In genomic region chrX:74179499-74179898, GRCh38 we compare ENCODE assay signal across 3 cellular contexts.
TF ChIP-seq lines count a peak whose summit lies in the region.

No MANE protein-coding gene starts in this region.

TF ChIP-seq in A549, 52 proteins besides CTCF, POLR2A, EP300 and RAD21:
- no peak for TF ChIP-seq HMGXB4 (CRISPR knock-in tag; IDR thresholded peaks at IDR 0.05; ENCODE audit: borderline replicate concordance)
- no peak for TF ChIP-seq RARB (CRISPR knock-in tag; IDR thresholded peaks at IDR 0.05)
- TF ChIP-seq, protein P1, sequence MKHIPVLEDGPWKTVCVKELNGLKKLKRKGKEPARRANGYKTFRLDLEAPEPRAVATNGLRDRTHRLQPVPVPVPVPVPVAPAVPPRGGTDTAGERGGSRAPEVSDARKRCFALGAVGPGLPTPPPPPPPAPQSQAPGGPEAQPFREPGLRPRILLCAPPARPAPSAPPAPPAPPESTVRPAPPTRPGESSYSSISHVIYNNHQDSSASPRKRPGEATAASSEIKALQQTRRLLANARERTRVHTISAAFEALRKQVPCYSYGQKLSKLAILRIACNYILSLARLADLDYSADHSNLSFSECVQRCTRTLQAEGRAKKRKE (CRISPR knock-in tag; IDR thresholded peaks at IDR 0.05; ENCODE audit: low read depth) = no peak
TF ChIP-seq in A549: peak in this region for 0.

TF ChIP-seq in IMR-90, 13 proteins besides CTCF, POLR2A, EP300 and RAD21 (continued from another document):
- TF ChIP-seq FOS (IDR thresholded peaks at IDR 0.05; ENCODE audit: low read depth, low read length) = no peak
- TF ChIP-seq USF2 (IDR thresholded peaks at IDR 0.05; ENCODE audit: low read depth, low read length) = no peak
- TF ChIP-seq BHLHE40 (IDR thresholded peaks at IDR 0.05; ENCODE audit: low read depth, low read length) = no peak
- no peak for TF ChIP-seq ELK1 (IDR thresholded peaks at IDR 0.05; ENCODE audit: borderline replicate concordance, low read depth, low read length)
- TF ChIP-seq RFX5 (IDR thresholded peaks at IDR 0.05; ENCODE audit: low read depth, low read length) = no peak
- no peak for TF ChIP-seq CEBPB (IDR thresholded peaks at IDR 0.05; ENCODE audit: low read depth, low read length)

TF ChIP-seq in WTC11, 78 proteins besides CTCF, POLR2A, EP300 and RAD21:
- TF ChIP-seq, protein P2, sequence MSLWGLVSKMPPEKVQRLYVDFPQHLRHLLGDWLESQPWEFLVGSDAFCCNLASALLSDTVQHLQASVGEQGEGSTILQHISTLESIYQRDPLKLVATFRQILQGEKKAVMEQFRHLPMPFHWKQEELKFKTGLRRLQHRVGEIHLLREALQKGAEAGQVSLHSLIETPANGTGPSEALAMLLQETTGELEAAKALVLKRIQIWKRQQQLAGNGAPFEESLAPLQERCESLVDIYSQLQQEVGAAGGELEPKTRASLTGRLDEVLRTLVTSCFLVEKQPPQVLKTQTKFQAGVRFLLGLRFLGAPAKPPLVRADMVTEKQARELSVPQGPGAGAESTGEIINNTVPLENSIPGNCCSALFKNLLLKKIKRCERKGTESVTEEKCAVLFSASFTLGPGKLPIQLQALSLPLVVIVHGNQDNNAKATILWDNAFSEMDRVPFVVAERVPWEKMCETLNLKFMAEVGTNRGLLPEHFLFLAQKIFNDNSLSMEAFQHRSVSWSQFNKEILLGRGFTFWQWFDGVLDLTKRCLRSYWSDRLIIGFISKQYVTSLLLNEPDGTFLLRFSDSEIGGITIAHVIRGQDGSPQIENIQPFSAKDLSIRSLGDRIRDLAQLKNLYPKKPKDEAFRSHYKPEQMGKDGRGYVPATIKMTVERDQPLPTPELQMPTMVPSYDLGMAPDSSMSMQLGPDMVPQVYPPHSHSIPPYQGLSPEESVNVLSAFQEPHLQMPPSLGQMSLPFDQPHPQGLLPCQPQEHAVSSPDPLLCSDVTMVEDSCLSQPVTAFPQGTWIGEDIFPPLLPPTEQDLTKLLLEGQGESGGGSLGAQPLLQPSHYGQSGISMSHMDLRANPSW (CRISPR knock-in tag; conservative IDR thresholded peaks at IDR 0.05; ENCODE audit: low read depth) = no peak
- TF ChIP-seq, protein P3, sequence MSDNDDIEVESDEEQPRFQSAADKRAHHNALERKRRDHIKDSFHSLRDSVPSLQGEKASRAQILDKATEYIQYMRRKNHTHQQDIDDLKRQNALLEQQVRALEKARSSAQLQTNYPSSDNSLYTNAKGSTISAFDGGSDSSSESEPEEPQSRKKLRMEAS (CRISPR knock-in tag; IDR thresholded peaks at IDR 0.05) = no peak
- TF ChIP-seq MYBL2 (CRISPR knock-in tag; IDR thresholded peaks at IDR 0.05) = no peak
- no peak for TF ChIP-seq PRRX2 (CRISPR knock-in tag; IDR thresholded peaks at IDR 0.05)
- TF ChIP-seq, protein P4, sequence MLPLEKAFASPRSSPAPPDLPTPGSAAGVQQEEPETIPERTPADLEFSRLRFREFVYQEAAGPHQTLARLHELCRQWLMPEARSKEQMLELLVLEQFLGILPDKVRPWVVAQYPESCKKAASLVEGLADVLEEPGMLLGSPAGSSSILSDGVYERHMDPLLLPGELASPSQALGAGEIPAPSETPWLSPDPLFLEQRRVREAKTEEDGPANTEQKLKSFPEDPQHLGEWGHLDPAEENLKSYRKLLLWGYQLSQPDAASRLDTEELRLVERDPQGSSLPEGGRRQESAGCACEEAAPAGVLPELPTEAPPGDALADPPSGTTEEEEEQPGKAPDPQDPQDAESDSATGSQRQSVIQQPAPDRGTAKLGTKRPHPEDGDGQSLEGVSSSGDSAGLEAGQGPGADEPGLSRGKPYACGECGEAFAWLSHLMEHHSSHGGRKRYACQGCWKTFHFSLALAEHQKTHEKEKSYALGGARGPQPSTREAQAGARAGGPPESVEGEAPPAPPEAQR (CRISPR knock-in tag; IDR thresholded peaks at IDR 0.05) = no peak
